Comparison of ENCODE assay signal across 27 cellular contexts in genomic region chr6:83885984-83886383, GRCh38. TPM values are rescaled to one million over a fixed set of nuclear protein-coding genes. Genes with fewer than 3 reads are reported as not detected.
DNase-seq lines count a peak whose midpoint lies in the region; ATAC-seq lines count a peak whose summit lies in the region.
"Had no signal": no experiment of that assay in that cellular context is flagged by ENCODE, and none has a peak within 500 bp of the region (broad histone marks: within the 10 kb centered on the region; RNA-seq: fewer than 3 reads in every experiment).

No MANE protein-coding gene starts in this region.

- POLR2A ChIA-PET in activated CD4-positive, alpha-beta memory T cell treated with anti-CD3 and anti-CD28 coated beads, Interleukin-2, amount 10 ng/mL, durations not matched to agents 7 days and 5 days (lab: Charles Lee): no interaction called here

- H3K4me3 Mint-ChIP-seq in stimulated activated memory B cell treated with anti-CD40 and anti-IgM and Interleukin-4, amounts not matched to agents 10 μg/mL and 1 μg/mL and 100 μg/mL, for 72 hours: no peak overlapping the region
- H3K4me3 Mint-ChIP-seq in activated CD4-positive, alpha-beta memory T cell treated with anti-CD3 and anti-CD28 coated beads, Interleukin-2, amount 10 ng/mL, durations not matched to agents 7 days and 5 days: no peak overlapping the region
- no peak overlapping the region for H3K4me3 Mint-ChIP-seq in T-helper 2 cell treated with Interferon-gamma antibody and Interleukin-4, amounts not matched to agents 5 μg/mL and 100 μg/mL, for 36 hours
- H3K4me3 Mint-ChIP-seq: CD4-positive, CD25-positive, alpha-beta regulatory T cell had no signal

- H3K36me3 Mint-ChIP-seq in stimulated activated memory B cell treated with anti-CD40 and anti-IgM and Interleukin-4, amounts not matched to agents 10 μg/mL and 1 μg/mL and 100 μg/mL, for 72 hours: peaks cover 18% of the 10 kb centered on the region
- no peaks in the 10 kb centered on the region for H3K36me3 Mint-ChIP-seq in activated CD4-positive, alpha-beta memory T cell treated with anti-CD3 and anti-CD28 coated beads, Interleukin-2, amount 10 ng/mL, durations not matched to agents 7 days and 5 days (ENCODE audit: low read depth)
- H3K36me3 Mint-ChIP-seq in T-helper 2 cell treated with Interferon-gamma antibody and Interleukin-4, amounts not matched to agents 5 μg/mL and 100 μg/mL, for 36 hours (ENCODE audit: low read depth): no peaks in the 10 kb centered on the region

- ATAC-seq in GM18868 (IDR thresholded peaks at IDR 0.05; ENCODE audit: unreplicated experiment) (peak; percentile 57), GM19397 (IDR thresholded peaks at IDR 0.05; ENCODE audit: unreplicated experiment) (no peak), HG03108 (IDR thresholded peaks at IDR 0.05; ENCODE audit: unreplicated experiment) (no peak)
- ATAC-seq in stimulated activated memory B cell treated with anti-CD40 and anti-IgM and Interleukin-4, amounts not matched to agents 10 μg/mL and 1 μg/mL and 100 μg/mL, for 72 hours: peak; percentile 43
- ATAC-seq: HepG2, PC-3, Right ventricle myocardium inferior, SK-N-SH treated with all-trans-retinoic acid at 6 μM for 48 hours had no signal

- no peak overlapping the region for H3K27ac Mint-ChIP-seq in stimulated activated memory B cell treated with anti-CD40 and anti-IgM and Interleukin-4, amounts not matched to agents 10 μg/mL and 1 μg/mL and 100 μg/mL, for 72 hours
- no peak overlapping the region for H3K27ac Mint-ChIP-seq in activated CD4-positive, alpha-beta memory T cell treated with anti-CD3 and anti-CD28 coated beads, Interleukin-2, amount 10 ng/mL, durations not matched to agents 7 days and 5 days
- no peak overlapping the region for H3K27ac Mint-ChIP-seq in T-helper 2 cell treated with Interferon-gamma antibody and Interleukin-4, amounts not matched to agents 5 μg/mL and 100 μg/mL, for 36 hours
- H3K27ac Mint-ChIP-seq: CD4-positive, CD25-positive, alpha-beta regulatory T cell had no signal

- no peaks in the 10 kb centered on the region for H3K27me3 Mint-ChIP-seq in stimulated activated memory B cell treated with anti-CD40 and anti-IgM and Interleukin-4, amounts not matched to agents 10 μg/mL and 1 μg/mL and 100 μg/mL, for 72 hours
- no peaks in the 10 kb centered on the region for H3K27me3 Mint-ChIP-seq in activated CD4-positive, alpha-beta memory T cell treated with anti-CD3 and anti-CD28 coated beads, Interleukin-2, amount 10 ng/mL, durations not matched to agents 7 days and 5 days
- no peaks in the 10 kb centered on the region for H3K27me3 Mint-ChIP-seq in T-helper 2 cell treated with Interferon-gamma antibody and Interleukin-4, amounts not matched to agents 5 μg/mL and 100 μg/mL, for 36 hours (ENCODE audit: low read depth)
- H3K27me3 Mint-ChIP-seq: CD4-positive, CD25-positive, alpha-beta regulatory T cell had no signal

- DNase-seq in MV-4-11 (lab: John Stamatoyannopoulos, UW): peak; percentile 88
- DNase-seq in OCI-M1 (lab: John Stamatoyannopoulos, UW): peak; percentile 27
- no peak for DNase-seq in activated CD4-positive, alpha-beta memory T cell treated with anti-CD3 and anti-CD28 coated beads, Interleukin-2, amount 10 ng/mL, durations not matched to agents 7 days and 5 days
- DNase-seq in T-helper 2 cell treated with Interferon-gamma antibody and Interleukin-4, amounts not matched to agents 5 μg/mL and 100 μg/mL, for 36 hours (ENCODE audit: low spot score): no peak
- DNase-seq: CD4-positive, CD25-positive, alpha-beta regulatory T cell; DMS153; DND-41; GOT3; KG1; MG63; NCI-H1105 treated with DMSO at 0.1 percent for 48 hours; NCI-H146; NCI-H2029; NCI-H446 treated with DMSO at 0.1 percent for 48 hours; NCI-H526; NCI-H82; PC-3; SJCRH30 had no signal

- H3K9me3 Mint-ChIP-seq in stimulated activated memory B cell treated with anti-CD40 and anti-IgM and Interleukin-4, amounts not matched to agents 10 μg/mL and 1 μg/mL and 100 μg/mL, for 72 hours: no peaks in the 10 kb centered on the region
- H3K9me3 Mint-ChIP-seq in activated CD4-positive, alpha-beta memory T cell treated with anti-CD3 and anti-CD28 coated beads, Interleukin-2, amount 10 ng/mL, durations not matched to agents 7 days and 5 days: no peaks in the 10 kb centered on the region
- H3K9me3 Mint-ChIP-seq in T-helper 2 cell treated with Interferon-gamma antibody and Interleukin-4, amounts not matched to agents 5 μg/mL and 100 μg/mL, for 36 hours: no peaks in the 10 kb centered on the region

- peaks cover 57% of the 10 kb centered on the region for H3K4me1 Mint-ChIP-seq in stimulated activated memory B cell treated with anti-CD40 and anti-IgM and Interleukin-4, amounts not matched to agents 10 μg/mL and 1 μg/mL and 100 μg/mL, for 72 hours
- peaks cover 4% of the 10 kb centered on the region for H3K4me1 Mint-ChIP-seq in activated CD4-positive, alpha-beta memory T cell treated with anti-CD3 and anti-CD28 coated beads, Interleukin-2, amount 10 ng/mL, durations not matched to agents 7 days and 5 days
- peaks cover 5% of the 10 kb centered on the region for H3K4me1 Mint-ChIP-seq in T-helper 2 cell treated with Interferon-gamma antibody and Interleukin-4, amounts not matched to agents 5 μg/mL and 100 μg/mL, for 36 hours (ENCODE audit: low read depth)

- CTCF ChIA-PET in activated CD4-positive, alpha-beta memory T cell treated with anti-CD3 and anti-CD28 coated beads, Interleukin-2, amount 10 ng/mL, durations not matched to agents 7 days and 5 days (lab: Charles Lee): interaction anchor here (1.4 to 3.4 kb wide), 2 partner anchors 335 to 342 kb away, joined by 8 to 15 read pairs; partner anchors contain the start of gene CEP162

RNA-seq across cellular contexts. Expression of gene CYB5R4, which starts 26.5 kb away (rescaled TPM):
- 10 to 100 TPM; 36.0 to 36.1 TPM for total RNA-seq in activated CD4-positive, alpha-beta memory T cell treated with anti-CD3 and anti-CD28 coated beads, Interleukin-2, amount 10 ng/mL, durations not matched to agents 7 days and 5 days

RNA-seq across cellular contexts. Expression of gene RIPPLY2, which starts 32.8 kb away (rescaled TPM):
- total RNA-seq in activated CD4-positive, alpha-beta memory T cell treated with anti-CD3 and anti-CD28 coated beads, Interleukin-2, amount 10 ng/mL, durations not matched to agents 7 days and 5 days: not detected
- total RNA-seq: CD4-positive, CD25-positive, alpha-beta regulatory T cell; HepG2; HT1080; PC-3; Right ventricle myocardium inferior; T-helper 2 cell treated with Interferon-gamma antibody and Interleukin-4, amounts not matched to agents 100 ng/mL and 5 ng/mL, for 36 hours had no signal

Comparison
In these comparisons a context has a peak if more than half of its experiments do, and no peak if none do; other contexts are left out.
1. ATAC-seq: peak in GM18868 (single experiment) and stimulated activated memory B cell treated with anti-CD40 and anti-IgM and Interleukin-4, amounts not matched to agents 10 μg/mL and 1 μg/mL and 100 μg/mL, for 72 hours (single experiment); none in GM19397 (single experiment) and HG03108 (single experiment).
2. DNase-seq: peak in MV-4-11 (single experiment) and OCI-M1 (single experiment); none in activated CD4-positive, alpha-beta memory T cell treated with anti-CD3 and anti-CD28 coated beads, Interleukin-2, amount 10 ng/mL, durations not matched to agents 7 days and 5 days (single experiment) and T-helper 2 cell treated with Interferon-gamma antibody and Interleukin-4, amounts not matched to agents 5 μg/mL and 100 μg/mL, for 36 hours (single experiment).